ENCODE assay signal across 8 cellular contexts in the genomic region with DNA sequence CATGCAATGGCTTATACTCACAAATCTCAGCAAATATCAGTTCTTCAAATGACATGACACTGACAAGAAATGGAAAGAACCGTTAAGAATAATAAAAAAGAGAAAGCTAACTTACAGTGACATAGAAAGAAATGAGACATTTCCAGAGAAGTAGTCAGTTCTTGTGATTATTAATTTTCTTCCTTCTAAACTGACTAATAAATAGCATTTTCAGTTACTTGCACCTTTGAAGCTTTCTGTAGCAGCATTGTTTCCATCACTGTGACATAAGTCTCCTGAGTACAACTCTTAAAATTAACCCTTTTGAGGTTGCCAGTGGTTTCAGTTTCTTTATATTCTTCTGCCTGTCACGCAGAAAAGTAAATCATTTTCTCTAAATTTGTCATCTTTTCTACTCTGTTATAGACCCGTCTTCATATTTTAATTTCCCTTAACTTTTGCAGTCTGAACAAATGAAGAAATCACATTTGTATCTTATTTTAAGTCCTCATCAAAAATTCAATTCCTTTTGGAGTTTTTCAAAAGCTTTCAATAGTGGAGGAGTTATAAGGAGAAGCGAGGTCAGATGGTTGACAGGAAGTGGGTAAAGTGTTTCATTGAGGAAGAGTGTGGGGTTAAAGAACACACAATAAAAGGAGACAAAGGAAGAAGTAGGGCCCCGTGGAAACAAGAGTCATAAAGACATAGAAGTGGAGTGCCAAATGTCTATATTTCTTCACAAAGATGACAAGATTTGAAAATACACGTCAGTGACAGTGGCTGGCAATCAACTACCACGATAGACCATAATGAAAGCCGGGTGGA.
DNase-seq lines count a peak whose midpoint lies in the region; ATAC-seq lines count a peak whose summit lies in the region.

No MANE protein-coding gene starts in this region.

- DNase-seq in activated naive CD4-positive, alpha-beta T cell treated with anti-CD3 and anti-CD28 coated beads, Interleukin-2, amount 50 U/mL, for 16 hours, result peak; percentile 22
- no peak for DNase-seq in COLO668 (lab: John Stamatoyannopoulos, UW; ENCODE audit: unreplicated experiment)
- no peak for DNase-seq in germinal center (ENCODE audit: low spot score)
- no peak for DNase-seq in iPS-NIHi7 (ENCODE audit: extremely low spot score)
- no peak for DNase-seq in NCI-H2196 (lab: John Stamatoyannopoulos, UW; ENCODE audit: unreplicated experiment)

- ATAC-seq in GM19452 (IDR thresholded peaks at IDR 0.05; ENCODE audit: unreplicated experiment), result peak; percentile 89
- peak; percentile 87 for ATAC-seq in HG03196 (IDR thresholded peaks at IDR 0.05; ENCODE audit: unreplicated experiment)

- H3K4me3 ChIP-seq in GM08714 (ENCODE audit: low read length), result peak overlapping the region; percentile 41; the same call in 1 of the 2 replicates
